1 cellular context compared by ENCODE assay signal in genomic region chr6:144149558-144149893, GRCh38.
A peak's percentile ranks its signal among the peaks of the same experiment; 100 is the strongest.
TF ChIP-seq lines count a peak whose summit lies in the region.

No MANE protein-coding gene starts in this region.

TF ChIP-seq in K562, 482 proteins besides CTCF, POLR2A, EP300 and RAD21:
- TF ChIP-seq ZBTB49 (CRISPR knock-in tag; IDR thresholded peaks at IDR 0.05; ENCODE audit: borderline replicate concordance): 0 out of 2 replicates have a peak, but pooled peaks have one; percentile 15
- TF ChIP-seq TEAD2 (tag; IDR thresholded peaks at IDR 0.05): no peak
- TF ChIP-seq SAFB2 (IDR thresholded peaks at IDR 0.05; ENCODE audit: borderline replicate concordance, low read depth, low read length, severe bottlenecking): no peak
